In genomic region chr10:123772645-123773508, GRCh38 we compare ENCODE assay signal across 1 cellular context.
TF ChIP-seq lines count a peak whose summit lies in the region.

No MANE protein-coding gene starts in this region.

TF ChIP-seq in GM12878, 131 proteins besides CTCF, POLR2A, EP300 and RAD21 (continued from another document):
- TF ChIP-seq NRF1 (conservative IDR thresholded peaks at IDR 0.05; ENCODE audit: low read depth, low read length) (no peak), STAT3 (IDR thresholded peaks at IDR 0.05; ENCODE audit: low read depth, low read length) (no peak), BMI1 (IDR thresholded peaks at IDR 0.05; ENCODE audit: borderline replicate concordance) (0 out of 2 replicates have a peak, but pooled peaks have one; percentile 10), PBX3 (IDR thresholded peaks at IDR 0.05; ENCODE audit: insufficient replicate concordance, low read depth, low read length) (no peak), ZNF217 (IDR thresholded peaks at IDR 0.05) (no peak), SMC3 (IDR thresholded peaks at IDR 0.05; ENCODE audit: borderline replicate concordance, low read length) (no peak), PAX5 (IDR thresholded peaks at IDR 0.05; ENCODE audit: borderline replicate concordance, low read depth, low read length) (peak; percentile 74; the same call in 1 of the 2 replicates), TBL1XR1 (IDR thresholded peaks at IDR 0.05; ENCODE audit: low read depth, low read length) (no peak), CHD4 (IDR thresholded peaks at IDR 0.05) (no peak), BCL3 (IDR thresholded peaks at IDR 0.05; ENCODE audit: borderline replicate concordance, insufficient read depth, low read depth, low read length, poor library complexity, severe bottlenecking) (no peak), MXI1 (IDR thresholded peaks at IDR 0.05; ENCODE audit: low read depth, low read length) (no peak)
